Comparison of ENCODE assay signal across 25 cellular contexts in the genomic region with DNA sequence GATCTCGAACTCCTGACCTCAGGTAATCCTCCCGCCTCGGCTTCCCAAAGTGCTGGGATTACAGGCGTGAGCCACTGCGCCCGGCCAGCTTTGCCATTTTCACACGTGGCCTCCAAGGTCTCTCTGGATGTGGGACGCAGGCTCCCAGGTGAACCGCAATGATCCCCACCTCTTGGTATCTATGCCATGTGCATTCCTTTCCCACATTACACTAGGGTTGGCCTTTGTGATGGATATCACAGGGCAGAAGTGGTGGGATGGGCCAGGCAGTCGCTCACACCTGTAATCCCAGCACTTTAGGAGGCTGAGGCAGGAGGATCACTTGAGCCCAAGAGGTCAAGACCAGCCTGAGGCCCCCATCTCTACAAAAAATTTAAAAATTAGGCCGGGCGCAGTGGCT. TPM values are rescaled to one million over a fixed set of nuclear protein-coding genes. Genes with fewer than 3 reads are reported as not detected.
"Had no signal": no experiment of that assay in that cellular context is flagged by ENCODE, and none has a peak within 500 bp of the region (broad histone marks: within the 10 kb centered on the region; RNA-seq: fewer than 3 reads in every experiment).

No MANE protein-coding gene starts in this region.

- H3K27me3 ChIP-seq: MG63 had no signal

- FAIRE-seq: HepG2 had no signal

- H3K27ac ChIP-seq: RWPE1 had no signal

- DNase-seq: IMR-90, Karpas-422, KG1, MG63, NCI-H1092, NCI-H1105 treated with DMSO at 0.1 percent for 48 hours, NCI-H1417 treated with DMSO at 0.1 percent for 48 hours, NCI-H146, NCI-H1694 treated with DMSO at 0.1 percent for 48 hours, NCI-H1930, NCI-H2081, NCI-H2107, NCI-H2227 treated with DMSO at 0.1 percent for 48 hours, NCI-H524, NCI-H69, NCI-H774, PC-3, SHP77, SK-N-SH had no signal

- H3K9ac ChIP-seq: SK-N-SH had no signal

- H3K9me3 ChIP-seq: MG63, SK-N-SH had no signal

- H3K4me2 ChIP-seq: SK-N-SH had no signal

- H3K36me3 ChIP-seq: MG63 had no signal

- ATAC-seq: HepG2, Panc1, PC-3 had no signal

- H3K4me3 ChIP-seq: MG63 had no signal

- H3K9me2 ChIP-seq: SK-N-SH had no signal

RNA-seq across cellular contexts. Expression of a gene that starts 22.4 kb away (rescaled TPM):
- total RNA-seq: HepG2, HT1080, IMR-90, NCI-H460, PC-3, SK-MEL-5 had no signal
- polyA plus RNA-seq: IMR-90, SK-N-SH had no signal

RNA-seq across cellular contexts. Expression of a gene that starts 25.3 kb away (rescaled TPM):
- total RNA-seq: HT1080 had no signal

RNA-seq across cellular contexts. Expression of a gene that starts 31.0 kb away (rescaled TPM):
- total RNA-seq: HT1080, IMR-90, PC-3, SK-MEL-5 had no signal
- polyA plus RNA-seq: IMR-90 had no signal

RNA-seq across cellular contexts. Expression of a gene that starts 37.3 kb away (rescaled TPM):
- total RNA-seq: HT1080 had no signal
